ENCODE assay signal across 18 cellular contexts in genomic region chr18:44767807-44768206, GRCh38.
DNase-seq lines count a peak whose midpoint lies in the region; ATAC-seq and TF ChIP-seq lines count a peak whose summit lies in the region.
"Had no signal": no experiment of that assay in that cellular context is flagged by ENCODE, and none has a peak within 500 bp of the region (broad histone marks: within the 10 kb centered on the region; RNA-seq: fewer than 3 reads in every experiment).

No MANE protein-coding gene starts in this region.

- no peak overlapping the region for H3K9ac ChIP-seq in trophoblast cell (ENCODE audit: low read length)
- H3K9ac ChIP-seq: GM23248 had no signal

- H3K27me3 Mint-ChIP-seq in IgD-negative memory B cell: no peaks in the 10 kb centered on the region
- H3K27me3 Mint-ChIP-seq in neural crest cell (ENCODE audit: low read depth): no peaks in the 10 kb centered on the region

- no peak overlapping the region for H2BK5ac ChIP-seq in trophoblast cell (ENCODE audit: low read depth, low read length, poor library complexity)

- peaks cover 5% of the 10 kb centered on the region for H3K79me1 ChIP-seq in trophoblast cell (ENCODE audit: low read length)

- H3K9me3 ChIP-seq in gastrocnemius medialis (no peaks in the 10 kb centered on the region), trophoblast cell (ENCODE audit: insufficient read depth, low read depth, low read length) (no peaks in the 10 kb centered on the region)
- H3K9me3 ChIP-seq: A549 had no signal

- DNase-seq in neural crest cell (ENCODE audit: low read depth, low spot score) (no peak), gastrocnemius medialis (no peak), activated gamma-delta T cell (lab: John Stamatoyannopoulos, UW) (no peak), trophoblast cell (no peak), NCI-H526 treated with DMSO at 0.1 percent for 48 hours (lab: John Stamatoyannopoulos, UW) (no peak)
- DNase-seq: 8988T; C1 segment of cervical spinal cord; Calu3; CD4-positive, alpha-beta memory T cell; COR-L47; DMS53; DND-41; GM23248; H7; HCEC 1CT had no signal

- WGBS in trophoblast cell (ENCODE audit: extremely low coverage, insufficient coverage, insufficient read length): no CpG with 5 or more reads among the region's 4 CpGs

- TF ChIP-seq CTCF in neural crest cell (conservative IDR thresholded peaks at IDR 0.05) (no peak), gastrocnemius medialis (IDR thresholded peaks at IDR 0.05 in 4 of 5, conservative IDR thresholded peaks at IDR 0.05 in 1 of 5) (no peak)

- H3K9me3 Mint-ChIP-seq in IgD-negative memory B cell (no peaks in the 10 kb centered on the region), neural crest cell (peaks cover 2% of the 10 kb centered on the region)
- H3K9me3 Mint-ChIP-seq: CD4-positive, alpha-beta memory T cell had no signal

- no peak overlapping the region for H3K4ac ChIP-seq in trophoblast cell (ENCODE audit: low read depth, low read length)

- ATAC-seq in gastrocnemius medialis (peak; percentile 69 to 83), GM21529 (IDR thresholded peaks at IDR 0.05; ENCODE audit: unreplicated experiment) (no peak)
- ATAC-seq: A549 had no signal

- no peak overlapping the region for H4K12ac ChIP-seq in trophoblast cell (ENCODE audit: low read depth, low read length)

- H3K36me3 Mint-ChIP-seq in IgD-negative memory B cell: peaks cover 22% of the 10 kb centered on the region
- peaks cover 10% of the 10 kb centered on the region for H3K36me3 Mint-ChIP-seq in neural crest cell (ENCODE audit: low read depth)
- H3K36me3 Mint-ChIP-seq: CD4-positive, alpha-beta memory T cell had no signal

- H3K23ac ChIP-seq in trophoblast cell (ENCODE audit: low read length): no peak overlapping the region

- H3K36me3 ChIP-seq in gastrocnemius medialis: no peaks in the 10 kb centered on the region
- H3K36me3 ChIP-seq in trophoblast cell (ENCODE audit: control insufficient read depth in 1 of 2, insufficient read depth in 2 of 2, low read length in 2 of 2): no peaks in the 10 kb centered on the region

- H3K18ac ChIP-seq in trophoblast cell (ENCODE audit: low read length): no peak overlapping the region

- in situ Hi-C loops in gastrocnemius medialis (cut with MboI; ENCODE audit: low sequenced_read_pairs in 4 of 4): no loop called here

- peak overlapping the region; percentile 4 to 79 (median 61) for H3K27ac ChIP-seq in gastrocnemius medialis
- H3K27ac ChIP-seq in trophoblast cell (ENCODE audit: low read depth, low read length): no peak overlapping the region
- H3K27ac ChIP-seq: A549, GM23248 had no signal

- intact Hi-C loops in gastrocnemius medialis (cut with DNase I; ENCODE audit: low total_unique reads): no loop called here

- H3K4me2 ChIP-seq in trophoblast cell (ENCODE audit: low read length): no peak overlapping the region
- H3K4me2 ChIP-seq: A549 had no signal

- H4K91ac ChIP-seq in trophoblast cell (ENCODE audit: low read depth, low read length): no peak overlapping the region

- no peak overlapping the region for H2AK5ac ChIP-seq in trophoblast cell (ENCODE audit: low read length)

- no peak overlapping the region for H4K8ac ChIP-seq in trophoblast cell (ENCODE audit: low read depth, low read length)

- H3K4me1 Mint-ChIP-seq in IgD-negative memory B cell: peaks cover 69 to 81% (median 81%) of the 10 kb centered on the region in 3 donors
- peaks cover 45% of the 10 kb centered on the region for H3K4me1 Mint-ChIP-seq in neural crest cell
- H3K4me1 Mint-ChIP-seq: CD4-positive, alpha-beta memory T cell had no signal

- no peak overlapping the region for H3K14ac ChIP-seq in trophoblast cell (ENCODE audit: low read length)

- TF ChIP-seq POLR2A in gastrocnemius medialis (IDR thresholded peaks at IDR 0.05): no peak

- H2BK12ac ChIP-seq in trophoblast cell (ENCODE audit: low read length): no peak overlapping the region

- H3K79me2 ChIP-seq in trophoblast cell (ENCODE audit: control insufficient read depth, insufficient read depth, low read length, poor library complexity): no peaks in the 10 kb centered on the region

- no peak overlapping the region for H2BK120ac ChIP-seq in trophoblast cell (ENCODE audit: insufficient read depth, low read length, poor library complexity)

- H3K27me3 ChIP-seq in gastrocnemius medialis (no peaks in the 10 kb centered on the region), trophoblast cell (ENCODE audit: insufficient read depth, low read length) (no peaks in the 10 kb centered on the region)

- H3K4me3 ChIP-seq in gastrocnemius medialis (no peak overlapping the region), trophoblast cell (ENCODE audit: low read depth, low read length) (no peak overlapping the region)
- H3K4me3 ChIP-seq: A549, GM23248 had no signal

- H2AFZ ChIP-seq in trophoblast cell (ENCODE audit: insufficient read depth, low read length, poor library complexity): no peak overlapping the region
- H2AFZ ChIP-seq: GM23248 had no signal

- H3K4me1 ChIP-seq in gastrocnemius medialis (peaks cover 62 to 71% of the 10 kb centered on the region in 2 donors), trophoblast cell (ENCODE audit: control insufficient read depth in 1 of 2, insufficient read depth in 2 of 2, low read length in 2 of 2) (peaks cover 10 to 16% of the 10 kb centered on the region in 2 experiments)

- H3K27ac Mint-ChIP-seq in IgD-negative memory B cell: peak overlapping the region in 2 of 3 donors; percentile 2 to 13
- H3K27ac Mint-ChIP-seq in neural crest cell (ENCODE audit: unreplicated experiment): peak overlapping the region; percentile 31
- H3K27ac Mint-ChIP-seq: CD4-positive, alpha-beta memory T cell had no signal

- H3K4me3 Mint-ChIP-seq in IgD-negative memory B cell: no peak overlapping the region
- H3K4me3 Mint-ChIP-seq in neural crest cell: no peak overlapping the region
- H3K4me3 Mint-ChIP-seq: CD4-positive, alpha-beta memory T cell had no signal
